18 cellular contexts compared by ENCODE assay signal in genomic region chr11:20034941-20035340, GRCh38.
DNase-seq lines count a peak whose midpoint lies in the region; ATAC-seq and TF ChIP-seq lines count a peak whose summit lies in the region.
"Had no signal": no experiment of that assay in that cellular context is flagged by ENCODE, and none has a peak within 500 bp of the region (broad histone marks: within the 10 kb centered on the region; RNA-seq: fewer than 3 reads in every experiment).

No MANE protein-coding gene starts in this region.

- CTCF ChIA-PET in RWPE1 (lab: Yijun Ruan, JAX): interaction anchor here (0.9 kb wide), 1 partner anchor 10 kb away, joined by 3 read pairs; no protein-coding TSS in a partner anchor

- H3K9me3 Mint-ChIP-seq in HFFc6 (no peaks in the 10 kb centered on the region), glutamatergic neuron (ENCODE audit: unreplicated experiment) (peaks cover 14% of the 10 kb centered on the region), osteocyte (ENCODE audit: unreplicated experiment) (no peaks in the 10 kb centered on the region)
- H3K9me3 Mint-ChIP-seq: activated B cell treated with CpG ODN at 0.5 μM for 24 hours had no signal

- POLR2A ChIA-PET in RWPE1 (lab: Yijun Ruan, JAX; ENCODE audit: low non-redundant PET): no interaction called here

- H3K36me3 ChIP-seq in H7 (replicated peaks; ENCODE audit: control insufficient read depth, insufficient read depth, low read length): peaks cover 5% of the 10 kb centered on the region
- peaks cover 43% of the 10 kb centered on the region for H3K36me3 ChIP-seq in MG63

- H3K27me3 Mint-ChIP-seq in HFFc6 (ENCODE audit: insufficient read depth): peaks cover 5% of the 10 kb centered on the region
- H3K27me3 Mint-ChIP-seq in glutamatergic neuron (ENCODE audit: unreplicated experiment): peaks cover 10% of the 10 kb centered on the region
- no peaks in the 10 kb centered on the region for H3K27me3 Mint-ChIP-seq in osteocyte (ENCODE audit: unreplicated experiment)

- DNase-seq in HFFc6 (no peak), RWPE1 (ENCODE audit: low spot score) (no peak), glutamatergic neuron (no peak), osteocyte (ENCODE audit: extremely low spot score, unreplicated experiment) (no peak), H7 (no peak), MG63 (no peak)
- DNase-seq: activated B cell treated with CpG ODN at 0.5 μM for 24 hours; activated CD8-positive, alpha-beta memory T cell treated with anti-CD3 and anti-CD28 coated beads, Interleukin-2, amount 10 ng/mL, durations not matched to agents 7 days and 5 days; activated naive CD4-positive, alpha-beta T cell; Kasumi-1; NCI-H1694; NK-92 treated with Interleukin-12 subunit alpha and Interleukin-12 subunit beta, amount 100 ng/mL, for 24 hours; SIG-M5; small intestine; stimulated activated CD4-positive, alpha-beta T cell treated with anti-CD3 and anti-CD28 coated beads, Interleukin-1b, Interleukin-23, amount 100 ng/mL, for 48 hours had no signal

- no peak for TF ChIP-seq CTCF in HFFc6 (IDR thresholded peaks at IDR 0.05)
- TF ChIP-seq CTCF in RWPE1 (conservative IDR thresholded peaks at IDR 0.05; ENCODE audit: low read depth): no peak
- no peak for TF ChIP-seq CTCF in glutamatergic neuron (IDR thresholded peaks at IDR 0.05; ENCODE audit: partially characterized antibody, unreplicated experiment)
- TF ChIP-seq CTCF in osteocyte (IDR thresholded peaks at IDR 0.05): no peak

- no peaks in the 10 kb centered on the region for H3K9me3 ChIP-seq in MG63

- H3K4me3 Mint-ChIP-seq in HFFc6 (no peak overlapping the region), glutamatergic neuron (ENCODE audit: unreplicated experiment) (no peak overlapping the region), osteocyte (ENCODE audit: unreplicated experiment) (no peak overlapping the region)
- H3K4me3 Mint-ChIP-seq: activated B cell treated with CpG ODN at 0.5 μM for 24 hours; activated CD8-positive, alpha-beta memory T cell treated with anti-CD3 and anti-CD28 coated beads, Interleukin-2, amount 10 ng/mL, durations not matched to agents 7 days and 5 days had no signal

- H3K4me3 ChIP-seq in H7 (ENCODE audit: insufficient read depth, low read depth, low read length) (no peak overlapping the region), MG63 (no peak overlapping the region)

- ATAC-seq in HG03108 (IDR thresholded peaks at IDR 0.05; ENCODE audit: unreplicated experiment): no peak
- no peak for ATAC-seq in GM18517 (IDR thresholded peaks at IDR 0.05; ENCODE audit: unreplicated experiment)
- ATAC-seq: activated CD8-positive, alpha-beta memory T cell treated with anti-CD3 and anti-CD28 coated beads, Interleukin-2, amount 10 ng/mL, durations not matched to agents 7 days and 5 days had no signal

- H3K4me1 Mint-ChIP-seq in HFFc6 (ENCODE audit: low read depth): peaks cover 53% of the 10 kb centered on the region
- peaks cover 42% of the 10 kb centered on the region for H3K4me1 Mint-ChIP-seq in glutamatergic neuron (ENCODE audit: low read depth, unreplicated experiment)
- H3K4me1 Mint-ChIP-seq in osteocyte (ENCODE audit: unreplicated experiment): peaks cover 64% of the 10 kb centered on the region
- H3K4me1 Mint-ChIP-seq: activated B cell treated with CpG ODN at 0.5 μM for 24 hours; activated CD8-positive, alpha-beta memory T cell treated with anti-CD3 and anti-CD28 coated beads, Interleukin-2, amount 10 ng/mL, durations not matched to agents 7 days and 5 days had no signal

- H3K27ac Mint-ChIP-seq in HFFc6 (peak overlapping the region; percentile 5; the same call in 1 of the 2 replicates), glutamatergic neuron (ENCODE audit: unreplicated experiment) (peak overlapping the region; percentile 41), osteocyte (ENCODE audit: unreplicated experiment) (peak overlapping the region; percentile 73)
- H3K27ac Mint-ChIP-seq: activated B cell treated with CpG ODN at 0.5 μM for 24 hours; activated CD8-positive, alpha-beta memory T cell treated with anti-CD3 and anti-CD28 coated beads, Interleukin-2, amount 10 ng/mL, durations not matched to agents 7 days and 5 days had no signal

- H3K27me3 ChIP-seq in H7 (ENCODE audit: control insufficient read depth, insufficient read depth, low read length) (no peaks in the 10 kb centered on the region), MG63 (no peaks in the 10 kb centered on the region)

- H3K36me3 Mint-ChIP-seq in HFFc6 (ENCODE audit: low read depth): peaks cover 23% of the 10 kb centered on the region
- H3K36me3 Mint-ChIP-seq in glutamatergic neuron (ENCODE audit: unreplicated experiment): no peaks in the 10 kb centered on the region
- peaks cover 11% of the 10 kb centered on the region for H3K36me3 Mint-ChIP-seq in osteocyte (ENCODE audit: unreplicated experiment)
- H3K36me3 Mint-ChIP-seq: activated CD8-positive, alpha-beta memory T cell treated with anti-CD3 and anti-CD28 coated beads, Interleukin-2, amount 10 ng/mL, durations not matched to agents 7 days and 5 days had no signal

- H3K27ac ChIP-seq in RWPE1: peak overlapping the region; percentile 86
- H3K27ac ChIP-seq: HL-60 had no signal

Comparison
In these comparisons a context has a peak if more than half of its experiments do, and no peak if none do; other contexts are left out.
1. H3K27ac Mint-ChIP-seq: peak in every context shown above with its lines; median percentile 73 in osteocyte; 41 in glutamatergic neuron; 5 in HFFc6.